In the genomic region with DNA sequence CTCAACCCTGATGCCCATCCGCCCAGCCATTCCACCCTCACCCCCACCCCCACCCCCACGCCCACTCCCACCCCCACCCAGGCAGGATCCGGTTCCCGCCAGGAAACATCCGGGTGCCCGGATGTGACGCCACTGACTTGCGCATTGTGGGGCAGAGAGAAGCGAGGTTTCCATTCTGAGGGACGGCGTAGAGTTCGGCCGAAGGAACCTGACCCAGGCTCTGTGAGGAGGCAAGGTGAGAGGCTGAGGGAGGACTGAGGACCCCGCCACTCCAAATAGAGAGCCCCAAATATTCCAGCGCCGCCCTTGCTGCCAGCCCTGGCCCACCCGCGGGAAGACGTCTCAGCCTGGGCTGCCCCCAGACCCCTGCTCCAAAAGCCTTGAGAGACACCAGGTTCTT, we compare ENCODE assay signal across 27 cellular contexts. TPM values are rescaled to one million over a fixed set of nuclear protein-coding genes. Genes with fewer than 3 reads are reported as not detected.
"Had no signal": no experiment of that assay in that cellular context is flagged by ENCODE, and none has a peak within 500 bp of the region (broad histone marks: within the 10 kb centered on the region; RNA-seq: fewer than 3 reads in every experiment).

A gene with protein sequence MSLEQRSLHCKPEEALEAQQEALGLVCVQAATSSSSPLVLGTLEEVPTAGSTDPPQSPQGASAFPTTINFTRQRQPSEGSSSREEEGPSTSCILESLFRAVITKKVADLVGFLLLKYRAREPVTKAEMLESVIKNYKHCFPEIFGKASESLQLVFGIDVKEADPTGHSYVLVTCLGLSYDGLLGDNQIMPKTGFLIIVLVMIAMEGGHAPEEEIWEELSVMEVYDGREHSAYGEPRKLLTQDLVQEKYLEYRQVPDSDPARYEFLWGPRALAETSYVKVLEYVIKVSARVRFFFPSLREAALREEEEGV (plus strand): TSS at position 154 of the 400 bp plus-strand sequence. CDS start 3,106 bp downstream, outside the sequence.

- H3K4me3 ChIP-seq: dorsolateral prefrontal cortex, heart left ventricle, lung, pancreas, prostate gland, spleen, tibial artery, upper lobe of left lung, vagina had no signal

- FAIRE-seq: pancreas had no signal

- DNase-seq: dorsolateral prefrontal cortex; effector CD8-positive, alpha-beta T cell; foreskin melanocyte; heart left ventricle; hippocampal formation; left colon; left ventricle myocardium superior; mesenchymal stem cell; midbrain; occipital lobe; spleen; stimulated activated CD4-positive, alpha-beta T cell treated with anti-CD3 and anti-CD28 coated beads, Interleukin-15, amount 100 ng/mL, for 24 hours; stimulated activated CD4-positive, alpha-beta T cell treated with anti-CD3 and anti-CD28 coated beads, Interleukin-1b, Interleukin-23, amount 100 ng/mL, for 48 hours; stimulated activated CD4-positive, alpha-beta T cell treated with anti-CD3 and anti-CD28 coated beads, Interleukin-4, amount 100 ng/mL, for 24 hours; tibial artery; upper lobe of left lung had no signal

RNA-seq across cellular contexts. Expression of the gene that starts here (rescaled TPM):
- total RNA-seq: dorsolateral prefrontal cortex; glomerular endothelial cell; heart left ventricle; kidney epithelial cell; left colon; left ventricle myocardium superior; lung; natural killer cell treated with Interleukin-12 subunit alpha and Interleukin-12 subunit beta and Interleukin-15 and Interleukin-18, amount 100 ng/mL, for 72 hours; occipital lobe; renal cortical epithelial cell; sciatic nerve; skeletal muscle tissue; spleen; temporal lobe; vagina had no signal
